In genomic region chr20:35277531-35278395, GRCh38 we compare ENCODE assay signal across 8 cellular contexts. TPM values are rescaled to one million over a fixed set of nuclear protein-coding genes. Genes with fewer than 3 reads are reported as not detected.
DNase-seq lines count a peak whose midpoint lies in the region; ATAC-seq and TF ChIP-seq lines count a peak whose summit lies in the region.

Gene MMP24OS (minus strand): TSS chr20:35278122. CDS start chr20:35277929, 193 bp downstream.

- TF ChIP-seq POLR2A in uterus (IDR thresholded peaks at IDR 0.05) = peak; percentile 91 to 94

- no peaks in the 10 kb centered on the region for H3K36me3 ChIP-seq in uterus

- H3K4me3 ChIP-seq in GM12865 (ENCODE audit: low read depth, low read length) (peak within 1 kb of the TSS; percentile 89), right cardiac atrium (ENCODE audit: low read length) (peak within 1 kb of the TSS; percentile 77), uterus (peak within 1 kb of the TSS; percentile 57 to 72)

- under 1% methylated on average over 76 of the region's 76 CpGs for WGBS in right cardiac atrium

- TF ChIP-seq CTCF in GM12865 (IDR thresholded peaks at IDR 0.05; ENCODE audit: insufficient read depth, low read depth, low read length, missing control alignments) = peak; percentile 21
- TF ChIP-seq CTCF in uterus (IDR thresholded peaks at IDR 0.05) = peak in 2 of 4 experiments; percentile 29 to 51

- H3K27me3 ChIP-seq in right cardiac atrium (ENCODE audit: control insufficient read depth, insufficient read depth) (no peaks in the 10 kb centered on the region), uterus (no peaks in the 10 kb centered on the region)

- intact Hi-C loops in right cardiac atrium (cut with DNase I) (loop anchor here in 1 of 4 donors (10.0 kb wide), 1 partner anchor 433 kb away; no protein-coding TSS in a partner anchor), uterus (cut with DNase I; ENCODE audit: low total_unique reads) (loop anchor here (10.0 kb wide), 1 partner anchor 133 kb away; the partner anchor contains the start of gene EDEM2)

- peak; percentile 96 for DNase-seq in GM12865 (ENCODE audit: low read depth)
- DNase-seq in NCI-H1092 treated with DMSO at 0.1 percent for 48 hours (lab: John Stamatoyannopoulos, UW) = peak; percentile 79
- DNase-seq in T-helper 2 cell = peak; percentile 73 to 97 (median 86)
- DNase-seq in right cardiac atrium = peak; percentile 93 to 97 (median 97)
- peak; percentile 56 for DNase-seq in pulmonary artery endothelial cell (ENCODE audit: low read depth, low spot score)
- DNase-seq in uterus = peak; percentile 85 to 86

- peak; percentile 82 for ATAC-seq in HG02571 (IDR thresholded peaks at IDR 0.05; ENCODE audit: unreplicated experiment)
- peak; percentile 93 to 97 for ATAC-seq in right cardiac atrium

- H3K27ac ChIP-seq in angular gyrus (ENCODE audit: low read depth, low read length) (peak within 1 kb of the TSS; percentile 37), right cardiac atrium (ENCODE audit: low read length) (peak within 1 kb of the TSS; percentile 95), uterus (peak within 1 kb of the TSS; percentile 88 to 96)

- H3K9me3 ChIP-seq in right cardiac atrium (ENCODE audit: control insufficient read depth, low read length) = no peaks in the 10 kb centered on the region
- no peaks in the 10 kb centered on the region for H3K9me3 ChIP-seq in uterus

- H3K4me1 ChIP-seq in right cardiac atrium (ENCODE audit: control insufficient read depth, insufficient read depth, low read length) = no peaks in the 10 kb centered on the region
- H3K4me1 ChIP-seq in uterus = peaks cover 0 to 13% of the 10 kb centered on the region in 2 donors

RNA-seq across cellular contexts. Expression of gene MMP24OS, which starts in this region (rescaled TPM):
- 10 to 100 TPM; 45.1 to 65.0 (median 48.6) TPM for total RNA-seq in right cardiac atrium
- polyA plus RNA-seq in right cardiac atrium = 47.1 TPM
- 5.0 and 5.3 TPM in 2 replicates for total RNA-seq in pulmonary artery endothelial cell
- total RNA-seq in uterus = 10 to 100 TPM in 3 of 4 donors, 1 to 10 TPM in 1; 8.8 to 67.8 (median 18.1) TPM

Comparison
In these comparisons a context has a peak if more than half of its experiments do, and no peak if none do; other contexts are left out.
1. Peak in every context shown above with its lines: DNase-seq, ATAC-seq, H3K4me3 ChIP-seq and H3K27ac ChIP-seq.
2. H3K27ac ChIP-seq: peak in every context shown above with its lines; median percentile 95 in right cardiac atrium; 92 in uterus; 37 in angular gyrus.